26 cellular contexts compared by ENCODE assay signal in the genomic region with DNA sequence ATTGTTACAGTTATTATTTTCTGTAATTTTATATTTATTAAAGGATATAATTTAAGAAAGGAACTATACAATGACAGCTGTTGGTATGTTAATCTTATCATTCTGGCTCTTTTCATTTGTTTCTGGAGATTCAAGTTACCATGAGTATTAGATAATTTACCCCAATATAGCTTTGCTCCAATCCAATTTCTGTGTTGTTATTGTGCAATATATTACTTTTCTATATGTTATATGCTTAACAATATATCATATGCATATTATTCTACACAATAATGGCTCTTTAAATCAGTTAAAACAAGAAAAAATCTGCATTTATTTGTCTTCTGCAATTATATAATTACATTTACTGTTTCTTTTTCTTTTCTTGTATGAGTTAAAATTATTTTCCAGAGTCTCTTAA.
"Had no signal": no experiment of that assay in that cellular context is flagged by ENCODE, and none has a peak within 500 bp of the region (broad histone marks: within the 10 kb centered on the region; RNA-seq: fewer than 3 reads in every experiment).

No MANE protein-coding gene starts in this region.

- H3K9me3 ChIP-seq: colonic mucosa, esophagus squamous epithelium, gastrocnemius medialis, heart right ventricle, left lung, lower lobe of right lung, mucosa of descending colon had no signal

- FAIRE-seq: endometrium, islet of Langerhans, keratinocyte had no signal

- H3K27ac ChIP-seq: colonic mucosa, epithelial cell of prostate, esophagus squamous epithelium, gastrocnemius medialis, heart right ventricle, left lung, lower lobe of right lung had no signal

- DNase-seq: colonic mucosa; cortex of kidney; effector CD8-positive, alpha-beta T cell; effector memory CD8-positive, alpha-beta T cell; endodermal cell; erythroblast; esophagus squamous epithelium; foreskin fibroblast; foreskin melanocyte; gastrocnemius medialis; glutamatergic neuron; head of caudate nucleus; heart right ventricle; hippocampal formation; left cardiac atrium; left lung; left ventricle myocardium superior; lower lobe of right lung; mesenchymal stem cell; mucosa of descending colon; naive B cell had no signal

- H3K4me3 ChIP-seq: colonic mucosa, esophagus squamous epithelium, gastrocnemius medialis, heart right ventricle, left lung, lower lobe of right lung, mucosa of descending colon had no signal

- H3K36me3 ChIP-seq: colonic mucosa, esophagus squamous epithelium, gastrocnemius medialis, heart right ventricle, left lung, lower lobe of right lung had no signal

- ATAC-seq: effector memory CD8-positive, alpha-beta T cell; esophagus mucosa; gastrocnemius medialis; heart right ventricle; left cardiac atrium; left lung; left ventricle myocardium superior; lower lobe of right lung; mucosa of descending colon had no signal

- H3K4me1 ChIP-seq: colonic mucosa, esophagus squamous epithelium, gastrocnemius medialis, heart right ventricle, left lung, lower lobe of right lung had no signal

- H3K27me3 ChIP-seq: colonic mucosa, esophagus squamous epithelium, gastrocnemius medialis, heart right ventricle, left lung had no signal
